13 cellular contexts compared by ENCODE assay signal in the genomic region with DNA sequence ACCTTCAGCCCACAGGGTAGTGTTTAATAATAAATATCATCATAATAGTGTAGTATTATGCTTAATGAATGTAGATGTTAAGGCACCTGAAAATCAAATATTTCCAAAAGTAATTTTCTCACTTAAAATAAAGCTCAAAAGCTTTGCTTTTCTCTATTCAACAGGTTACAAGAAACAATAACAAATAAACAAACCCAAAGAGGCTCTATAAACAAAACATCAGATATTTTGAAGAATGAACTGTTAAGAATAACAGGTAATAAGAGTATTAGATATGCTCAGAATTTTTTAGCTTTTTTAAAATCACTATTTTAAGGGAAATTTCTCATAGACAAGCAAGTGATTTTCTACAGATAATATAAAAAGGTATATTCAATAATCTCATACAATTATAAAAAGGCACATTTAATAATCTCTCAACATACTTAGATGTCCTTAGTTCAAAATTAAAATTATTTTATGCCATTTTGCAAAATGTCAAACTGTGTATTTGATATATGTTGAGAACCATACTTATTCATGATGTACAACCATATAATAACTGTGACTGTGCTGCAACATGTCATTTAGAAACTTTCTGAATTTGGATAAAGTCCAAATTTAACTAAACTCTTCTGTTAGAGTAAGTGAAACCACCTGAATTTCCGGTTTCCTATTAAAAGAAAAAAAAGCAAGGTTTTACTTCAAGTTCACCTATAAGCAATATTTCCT. TPM values are rescaled to one million over a fixed set of nuclear protein-coding genes. Genes with fewer than 3 reads are reported as not detected.
DNase-seq lines count a peak whose midpoint lies in the region; ATAC-seq and TF ChIP-seq lines count a peak whose summit lies in the region.
"Had no signal": no experiment of that assay in that cellular context is flagged by ENCODE, and none has a peak within 500 bp of the region (broad histone marks: within the 10 kb centered on the region; RNA-seq: fewer than 3 reads in every experiment).

No MANE protein-coding gene starts in this region.

- H3K9me3 ChIP-seq in tibial nerve, result no peaks in the 10 kb centered on the region
- H3K9me3 ChIP-seq: stomach had no signal

- H3K4me1 Mint-ChIP-seq in activated T-helper 17 cell treated with anti-CD3 and anti-CD28 coated beads, Interleukin-2, amount 50 U/mL, for 72 hours, result peaks cover 16% of the 10 kb centered on the region

- TF ChIP-seq EP300 in tibial nerve (IDR thresholded peaks at IDR 0.05), result no peak

- peaks cover 0 to 5% (median 0%) of the 10 kb centered on the region in 4 donors for H3K4me1 ChIP-seq in tibial nerve

- H3K27me3 ChIP-seq in tibial nerve, result no peaks in the 10 kb centered on the region
- H3K27me3 ChIP-seq: dorsolateral prefrontal cortex, hepatocyte, stomach had no signal

- 66 to 80% methylated on average over 1 of the region's 1 CpG for WGBS in tibial nerve, 2 donors

- H3K36me3 ChIP-seq in tibial nerve, result peaks cover 0 to 25% (median 0%) of the 10 kb centered on the region in 3 donors

- H3K4me3 ChIP-seq in tibial nerve, result no peak overlapping the region
- H3K4me3 ChIP-seq: dorsolateral prefrontal cortex, hepatocyte, stomach had no signal

- ATAC-seq in GM18520 (IDR thresholded peaks at IDR 0.05; ENCODE audit: unreplicated experiment) (peak; percentile 79), GM21390 (IDR thresholded peaks at IDR 0.05; ENCODE audit: unreplicated experiment) (peak; percentile 88), HG03060 (IDR thresholded peaks at IDR 0.05; ENCODE audit: low read depth, unreplicated experiment) (peak; percentile 86)
- peak; percentile 72 for ATAC-seq in activated T-helper 17 cell treated with anti-CD3 and anti-CD28 coated beads, Interleukin-2, amount 50 U/mL, for 72 hours (replicated peaks)

- TF ChIP-seq POLR2A in tibial nerve (IDR thresholded peaks at IDR 0.05), result no peak

- DNase-seq in NCI-H2029 treated with DMSO at 0.1 percent for 48 hours (lab: John Stamatoyannopoulos, UW) (no peak), MV-4-11 (lab: John Stamatoyannopoulos, UW) (no peak), tibial nerve (ENCODE audit: low spot score in 2 of 2) (no peak), AML-193 (lab: John Stamatoyannopoulos, UW) (no peak)
- DNase-seq: activated naive CD4-positive, alpha-beta T cell; DMS 273 treated with DMSO at 0.1 percent for 48 hours; dorsolateral prefrontal cortex; stomach had no signal

- H3K36me3 Mint-ChIP-seq in activated T-helper 17 cell treated with anti-CD3 and anti-CD28 coated beads, Interleukin-2, amount 50 U/mL, for 72 hours (ENCODE audit: low read depth), result peaks cover 77% of the 10 kb centered on the region

- no peaks in the 10 kb centered on the region for H3K9me3 Mint-ChIP-seq in activated T-helper 17 cell treated with anti-CD3 and anti-CD28 coated beads, Interleukin-2, amount 50 U/mL, for 72 hours

- no peak overlapping the region for H3K27ac ChIP-seq in tibial nerve
- H3K27ac ChIP-seq: dorsolateral prefrontal cortex, hepatocyte, stomach had no signal

- H3K4me3 Mint-ChIP-seq in activated T-helper 17 cell treated with anti-CD3 and anti-CD28 coated beads, Interleukin-2, amount 50 U/mL, for 72 hours, result peak overlapping the region; percentile 48

- no peak for TF ChIP-seq CTCF in tibial nerve (IDR thresholded peaks at IDR 0.05)

- H3K27me3 Mint-ChIP-seq in activated T-helper 17 cell treated with anti-CD3 and anti-CD28 coated beads, Interleukin-2, amount 50 U/mL, for 72 hours, result no peaks in the 10 kb centered on the region

- no peak overlapping the region for H3K27ac Mint-ChIP-seq in activated T-helper 17 cell treated with anti-CD3 and anti-CD28 coated beads, Interleukin-2, amount 50 U/mL, for 72 hours

RNA-seq across cellular contexts. Expression of a gene that starts 35.8 kb away (rescaled TPM):
- total RNA-seq in activated T-helper 17 cell treated with anti-CD3 and anti-CD28 coated beads, Interleukin-2, amount 50 U/mL, for 72 hours, result 10 to 100 TPM; 28.7 to 31.3 TPM
- total RNA-seq in tibial nerve, result 10 to 100 TPM; 32.2 to 41.0 (median 36.8) TPM
